ENCODE assay signal across 8 cellular contexts in the genomic region with DNA sequence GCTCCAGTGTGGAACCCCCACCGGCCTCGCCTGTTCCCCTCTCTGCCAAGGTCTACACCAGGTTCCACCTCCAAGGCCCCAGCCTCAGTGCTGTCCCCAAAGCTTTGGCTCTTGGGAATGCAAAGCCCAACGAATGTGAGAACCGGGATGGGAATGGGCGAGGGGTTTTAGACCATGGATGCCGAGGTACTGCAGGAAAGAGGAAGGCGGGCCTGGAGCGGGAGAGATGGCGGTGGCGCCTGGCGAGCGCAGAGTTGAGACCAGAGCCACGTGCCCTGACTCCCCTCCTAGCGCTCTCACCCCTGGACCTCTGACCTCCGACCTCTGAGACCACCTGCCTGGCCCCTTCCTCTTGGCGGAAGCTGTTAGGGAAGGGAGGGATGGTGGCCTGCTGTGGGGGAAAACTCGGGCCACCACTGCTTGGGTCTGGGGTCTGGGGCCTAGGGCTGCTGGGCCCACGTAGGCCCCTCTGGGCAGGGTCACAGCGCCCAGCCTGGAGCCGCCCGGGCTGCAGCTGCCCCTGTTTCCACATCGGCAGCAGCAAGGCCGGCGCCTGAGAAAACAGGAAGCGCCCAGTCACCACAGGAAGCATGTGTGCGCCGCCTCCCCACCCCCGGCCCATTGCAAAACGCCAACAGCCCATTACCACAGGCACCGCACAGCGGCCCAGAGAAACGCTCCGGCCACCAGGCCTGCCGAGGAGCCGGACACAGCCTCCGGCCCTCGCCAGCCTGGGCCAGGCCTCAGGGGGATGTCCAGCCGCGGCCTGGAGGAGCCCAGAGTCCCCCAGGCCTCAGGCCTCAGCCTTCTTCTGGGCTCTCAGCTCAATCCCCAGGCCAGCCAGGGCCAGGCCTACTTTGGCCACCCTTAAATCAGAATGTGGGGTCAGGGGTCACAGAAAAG. TPM values are rescaled to one million over a fixed set of nuclear protein-coding genes. Genes with fewer than 3 reads are reported as not detected.
DNase-seq lines count a peak whose midpoint lies in the region; ATAC-seq and TF ChIP-seq lines count a peak whose summit lies in the region.

No MANE protein-coding gene starts in this region.

- no peaks in the 10 kb centered on the region for H3K79me2 ChIP-seq in trophoblast cell (ENCODE audit: control insufficient read depth, insufficient read depth, low read length, poor library complexity)

- no peak overlapping the region for H3K4ac ChIP-seq in trophoblast cell (ENCODE audit: low read depth, low read length)

- TF ChIP-seq CTCF in GM10248 (IDR thresholded peaks at IDR 0.05; ENCODE audit: control extremely low read depth, extremely low read depth, low read depth, missing control alignments) = no peak
- TF ChIP-seq CTCF in HFFc6 (IDR thresholded peaks at IDR 0.05) = no peak

- no CpG with 5 or more reads among the region's 39 CpGs for WGBS in trophoblast cell (ENCODE audit: extremely low coverage, insufficient coverage, insufficient read length)

- H4K91ac ChIP-seq in trophoblast cell (ENCODE audit: low read depth, low read length) = peak overlapping the region; percentile 20

- no peak overlapping the region for H2AK5ac ChIP-seq in trophoblast cell (ENCODE audit: low read length)

- no peak overlapping the region for H3K14ac ChIP-seq in trophoblast cell (ENCODE audit: low read length)

- H3K9me3 Mint-ChIP-seq in activated CD4-positive, alpha-beta T cell treated with anti-CD3 and anti-CD28 coated beads for 36 hours (ENCODE audit: low read depth) = no peaks in the 10 kb centered on the region
- no peaks in the 10 kb centered on the region for H3K9me3 Mint-ChIP-seq in HFFc6

- H3K27ac Mint-ChIP-seq in activated CD4-positive, alpha-beta T cell treated with anti-CD3 and anti-CD28 coated beads for 36 hours = peak overlapping the region; percentile 95
- no peak overlapping the region; the same call in 1 of the 2 replicates for H3K27ac Mint-ChIP-seq in HFFc6

- H3K4me3 Mint-ChIP-seq in activated CD4-positive, alpha-beta T cell treated with anti-CD3 and anti-CD28 coated beads for 36 hours = peak overlapping the region; percentile 23
- H3K4me3 Mint-ChIP-seq in HFFc6 = no peak overlapping the region

- H3K4me1 ChIP-seq in trophoblast cell (ENCODE audit: control insufficient read depth in 1 of 2, insufficient read depth in 2 of 2, low read length in 2 of 2) = peaks cover 0 to under 1% of the 10 kb centered on the region in 2 experiments

- DNase-seq in GM10248 (ENCODE audit: extremely low spot score) (peak; percentile 87), trophoblast cell (peak in 1 of 2 donors; percentile 31), NCI-H2081 (lab: John Stamatoyannopoulos, UW) (no peak), HFFc6 (no peak)
- peak; percentile 80 for DNase-seq in activated CD4-positive, alpha-beta T cell treated with anti-CD3 and anti-CD28 coated beads for 36 hours
- DNase-seq in effector CD8-positive, alpha-beta T cell (lab: John Stamatoyannopoulos, UW) = peak; percentile 20

- no peaks in the 10 kb centered on the region for H3K27me3 Mint-ChIP-seq in activated CD4-positive, alpha-beta T cell treated with anti-CD3 and anti-CD28 coated beads for 36 hours
- H3K27me3 Mint-ChIP-seq in HFFc6 (ENCODE audit: insufficient read depth) = peaks cover 2% of the 10 kb centered on the region; the same call in 1 of the 2 replicates

- H2AFZ ChIP-seq in trophoblast cell (ENCODE audit: insufficient read depth, low read length, poor library complexity) = no peak overlapping the region

- H3K18ac ChIP-seq in trophoblast cell (ENCODE audit: low read length) = no peak overlapping the region

- no peaks in the 10 kb centered on the region for H3K9me3 ChIP-seq in trophoblast cell (ENCODE audit: insufficient read depth, low read depth, low read length)

- no peak overlapping the region for H3K27ac ChIP-seq in trophoblast cell (ENCODE audit: low read depth, low read length)

- no peak overlapping the region for H4K12ac ChIP-seq in trophoblast cell (ENCODE audit: low read depth, low read length)

- CTCF ChIA-PET in GM10248 (lab: Yijun Ruan, JAX) = interaction anchor here (1.7 to 10.0 kb wide), 3 partner anchors 13 to 179 kb away, joined by 4 to 92 read pairs (median 24); partner anchors contain the start of gene SLC39A13
- CTCF ChIA-PET in activated CD4-positive, alpha-beta T cell treated with anti-CD3 and anti-CD28 coated beads for 36 hours (lab: Charles Lee) = interaction anchor here (0.8 to 1.9 kb wide), 2 partner anchors 20 to 146 kb away, joined by 4 to 9 read pairs; partner anchors contain the start of gene ACP2

- peak overlapping the region; percentile 6 for H4K8ac ChIP-seq in trophoblast cell (ENCODE audit: low read depth, low read length)

- POLR2A ChIA-PET in GM10248 (lab: Yijun Ruan, JAX) = no interaction called here
- POLR2A ChIA-PET in activated CD4-positive, alpha-beta T cell treated with anti-CD3 and anti-CD28 coated beads for 36 hours (lab: Charles Lee) = no interaction called here

- H2BK5ac ChIP-seq in trophoblast cell (ENCODE audit: low read depth, low read length, poor library complexity) = no peak overlapping the region

- no peaks in the 10 kb centered on the region for H3K36me3 Mint-ChIP-seq in activated CD4-positive, alpha-beta T cell treated with anti-CD3 and anti-CD28 coated beads for 36 hours (ENCODE audit: low read depth)
- no peaks in the 10 kb centered on the region for H3K36me3 Mint-ChIP-seq in HFFc6 (ENCODE audit: low read depth)

- H3K27me3 ChIP-seq in trophoblast cell (ENCODE audit: insufficient read depth, low read length) = no peaks in the 10 kb centered on the region

- H3K4me3 ChIP-seq in trophoblast cell (ENCODE audit: low read depth, low read length) = no peak overlapping the region

- H2BK12ac ChIP-seq in trophoblast cell (ENCODE audit: low read length) = no peak overlapping the region

- no peaks in the 10 kb centered on the region for H3K36me3 ChIP-seq in trophoblast cell (ENCODE audit: control insufficient read depth in 1 of 2, insufficient read depth in 2 of 2, low read length in 2 of 2)

- no peak overlapping the region for H3K9ac ChIP-seq in trophoblast cell (ENCODE audit: low read length)

- no peak overlapping the region for H2BK120ac ChIP-seq in trophoblast cell (ENCODE audit: insufficient read depth, low read length, poor library complexity)

- H3K79me1 ChIP-seq in trophoblast cell (ENCODE audit: low read length) = no peaks in the 10 kb centered on the region

- intact Hi-C loops in activated CD4-positive, alpha-beta T cell treated with anti-CD3 and anti-CD28 coated beads for 36 hours (cut with DNase I, micrococcal nuclease) = loop anchor here in 1 of 2 experiments (1.0 to 2.0 kb wide), 2 partner anchors 14 to 20 kb away; partner anchors contain the start of gene SLC39A13

- peak; percentile 41 for ATAC-seq in HG03097 (IDR thresholded peaks at IDR 0.05; ENCODE audit: low FRiP score, unreplicated experiment)
- peak; percentile 89 for ATAC-seq in activated CD4-positive, alpha-beta T cell treated with anti-CD3 and anti-CD28 coated beads for 36 hours
- ATAC-seq in GM21360 (IDR thresholded peaks at IDR 0.05; ENCODE audit: unreplicated experiment) = no peak

- no peak overlapping the region for H3K23ac ChIP-seq in trophoblast cell (ENCODE audit: low read length)

- no peak overlapping the region for H3K4me2 ChIP-seq in trophoblast cell (ENCODE audit: low read length)

- peaks cover 23% of the 10 kb centered on the region for H3K4me1 Mint-ChIP-seq in activated CD4-positive, alpha-beta T cell treated with anti-CD3 and anti-CD28 coated beads for 36 hours
- H3K4me1 Mint-ChIP-seq in HFFc6 (ENCODE audit: low read depth) = peaks cover 5% of the 10 kb centered on the region; the same call in 1 of the 2 replicates

RNA-seq across cellular contexts. Expression of gene SLC39A13, which starts 13.8 kb away (rescaled TPM):
- total RNA-seq in activated CD4-positive, alpha-beta T cell treated with anti-CD3 and anti-CD28 coated beads for 36 hours = 10 to 100 TPM in 1 of 2 experiments, 1 to 10 TPM in 1; 8.6 to 10.7 TPM
- 27.5 and 28.6 TPM in 2 replicates for polyA plus RNA-seq in trophoblast cell (2013)
- 100 to 1,000 TPM in 2 of 6 experiments, 10 to 100 TPM in 4; 78.2 to 126 (median 86.4) TPM for total RNA-seq in HFFc6 (2021; fragmentation: NEBNext Ultra II Directional; extraction: Animal tissue kit (Norgen Biotek cat#: 25700))

RNA-seq across cellular contexts. Expression of gene SPI1, which starts 16.2 kb away (rescaled TPM):
- total RNA-seq in activated CD4-positive, alpha-beta T cell treated with anti-CD3 and anti-CD28 coated beads for 36 hours = under 1 TPM; 0.11 to 0.30 TPM
- polyA plus RNA-seq in trophoblast cell (2013) = 0.08 TPM in 2 replicates
- total RNA-seq in HFFc6 (2021; fragmentation: NEBNext Ultra II Directional; extraction: Animal tissue kit (Norgen Biotek cat#: 25700)) = not detected

RNA-seq across cellular contexts. Expression of gene PSMC3, which starts 31.7 kb away (rescaled TPM):
- total RNA-seq in activated CD4-positive, alpha-beta T cell treated with anti-CD3 and anti-CD28 coated beads for 36 hours = 100 to 1,000 TPM; 147 to 167 TPM
- 124 and 126 TPM in 2 replicates for polyA plus RNA-seq in trophoblast cell (2013)
- 100 to 1,000 TPM; 161 to 238 (median 220) TPM for total RNA-seq in HFFc6 (2021; fragmentation: NEBNext Ultra II Directional; extraction: Animal tissue kit (Norgen Biotek cat#: 25700))

RNA-seq across cellular contexts. Expression of gene MYBPC3, which starts 42.1 kb away (rescaled TPM):
- total RNA-seq in activated CD4-positive, alpha-beta T cell treated with anti-CD3 and anti-CD28 coated beads for 36 hours = not detected
- polyA plus RNA-seq in trophoblast cell (2013) = 0.01 TPM in 2 replicates
- total RNA-seq in HFFc6 (2021; fragmentation: NEBNext Ultra II Directional; extraction: Animal tissue kit (Norgen Biotek cat#: 25700)) = not detected

RNA-seq across cellular contexts. Expression of gene RAPSN, which starts 54.4 kb away (rescaled TPM):
- under 1 TPM in 1 of 2 experiments, not detected in 1; 0.21 TPM for total RNA-seq in activated CD4-positive, alpha-beta T cell treated with anti-CD3 and anti-CD28 coated beads for 36 hours
- polyA plus RNA-seq in trophoblast cell (2013) = 0.15 and 0.40 TPM in 2 replicates
- under 1 TPM in 1 of 6 experiments, not detected in 5; 0.22 TPM for total RNA-seq in HFFc6 (2021; fragmentation: NEBNext Ultra II Directional; extraction: Animal tissue kit (Norgen Biotek cat#: 25700))

Comparison
In these comparisons a context has a peak if more than half of its experiments do, and no peak if none do; other contexts are left out.
1. DNase-seq: peak in GM10248 (single experiment), activated CD4-positive, alpha-beta T cell treated with anti-CD3 and anti-CD28 coated beads for 36 hours (single experiment) and effector CD8-positive, alpha-beta T cell (single experiment); none in NCI-H2081 (0 of 2) and HFFc6 (single experiment).
2. RNA of gene SLC39A13, which starts 13.8 kb away (total RNA-seq): 78.2 to 126 TPM in HFFc6; 8.6 to 10.7 TPM in activated CD4-positive, alpha-beta T cell treated with anti-CD3 and anti-CD28 coated beads for 36 hours; every median in the first group is over 4 times any median in the second.